In genomic region chrX:150834695-150835094, GRCh38 we compare ENCODE assay signal across 28 cellular contexts.
"Had no signal": no experiment of that assay in that cellular context is flagged by ENCODE, and none has a peak within 500 bp of the region (broad histone marks: within the 10 kb centered on the region; RNA-seq: fewer than 3 reads in every experiment).

No MANE protein-coding gene starts in this region.

- H3K4me2 ChIP-seq: neural progenitor cell, smooth muscle cell had no signal

- H3K4me1 Mint-ChIP-seq: mesothelial cell of epicardium; naive B cell; nephron progenitor cell; neural progenitor cell; stimulated activated memory B cell treated with anti-CD40 and anti-IgM and Interleukin-4, amounts not matched to agents 10 μg/mL and 1 μg/mL and 100 μg/mL, for 72 hours had no signal

- H3K9me3 Mint-ChIP-seq: natural killer cell had no signal

- FAIRE-seq: islet of Langerhans had no signal

- H3K27ac ChIP-seq: left ventricle myocardium inferior, neural progenitor cell, neutrophil, right atrium auricular region, tibial nerve, uterus had no signal

- H3K36me3 ChIP-seq: left ventricle myocardium inferior, neural progenitor cell, neutrophil, right atrium auricular region, right lobe of liver, tibial nerve, uterus had no signal

- H3K27ac Mint-ChIP-seq: mesothelial cell of epicardium; naive B cell; natural killer cell; nephron progenitor cell; neural progenitor cell; progenitor cell of endocrine pancreas; stimulated activated memory B cell treated with anti-CD40 and anti-IgM and Interleukin-4, amounts not matched to agents 10 μg/mL and 1 μg/mL and 100 μg/mL, for 72 hours; stimulated activated naive CD8-positive, alpha-beta T cell treated with anti-CD3 and anti-CD28 coated beads, Interleukin-15, amount 100 ng/mL, for 72 hours; type B pancreatic cell had no signal

- H3K9ac ChIP-seq: neural progenitor cell had no signal

- DNase-seq: hypothalamus; immature natural killer cell; left ventricle myocardium inferior; mesendoderm; naive B cell; natural killer cell; nephron progenitor cell; occipital lobe; right lobe of liver; stimulated activated CD4-positive, alpha-beta T cell treated with anti-CD3 and anti-CD28 coated beads, Interleukin-1b, Interleukin-23, amount 100 ng/mL, for 48 hours; stimulated activated CD4-positive, alpha-beta T cell treated with anti-CD3 and anti-CD28 coated beads, Interleukin-2, amount 100 ng/mL, for 48 hours; stimulated activated CD4-positive, alpha-beta T cell treated with anti-CD3 and anti-CD28 coated beads, Interleukin-4, amount 100 ng/mL, for 4 hours; stimulated activated CD8-positive, alpha-beta memory T cell treated with anti-CD3 and anti-CD28 coated beads, Interleukin-4, amount 100 ng/mL, for 48 hours; stimulated activated naive CD4-positive, alpha-beta T cell treated with Interleukin-2 at 50 U/mL for 16 hours; stimulated activated naive CD8-positive, alpha-beta T cell treated with anti-CD3 and anti-CD28 coated beads, Interleukin-15, amount 100 ng/mL, for 72 hours; substantia nigra; uterus had no signal

- H3K36me3 Mint-ChIP-seq: naive B cell, natural killer cell had no signal

- H3K9me3 ChIP-seq: neutrophil, right lobe of liver, tibial nerve, uterus had no signal

- H3K4me3 Mint-ChIP-seq: immature natural killer cell; mesothelial cell of epicardium; naive B cell; natural killer cell; nephron progenitor cell; neural progenitor cell; stimulated activated memory B cell treated with anti-CD40 and anti-IgM and Interleukin-4, amounts not matched to agents 10 μg/mL and 1 μg/mL and 100 μg/mL, for 72 hours; stimulated activated naive CD8-positive, alpha-beta T cell treated with anti-CD3 and anti-CD28 coated beads, Interleukin-15, amount 100 ng/mL, for 72 hours; type B pancreatic cell had no signal

- H3K4me3 ChIP-seq: left ventricle myocardium inferior, lung, neural progenitor cell, right atrium auricular region, right lobe of liver, smooth muscle cell, tibial nerve, uterus had no signal

- ATAC-seq: natural killer cell; right lobe of liver; stimulated activated memory B cell treated with anti-CD40 and anti-IgM and Interleukin-4, amounts not matched to agents 10 μg/mL and 1 μg/mL and 100 μg/mL, for 72 hours; stimulated activated naive CD8-positive, alpha-beta T cell treated with anti-CD3 and anti-CD28 coated beads, Interleukin-15, amount 100 ng/mL, for 72 hours had no signal

- H3K27me3 Mint-ChIP-seq: naive B cell; progenitor cell of endocrine pancreas; stimulated activated memory B cell treated with anti-CD40 and anti-IgM and Interleukin-4, amounts not matched to agents 10 μg/mL and 1 μg/mL and 100 μg/mL, for 72 hours; stimulated activated naive CD8-positive, alpha-beta T cell treated with anti-CD3 and anti-CD28 coated beads, Interleukin-15, amount 100 ng/mL, for 72 hours; type B pancreatic cell had no signal

- H2AFZ ChIP-seq: neural progenitor cell had no signal

- H3K27me3 ChIP-seq: neural progenitor cell, neutrophil, right atrium auricular region, right lobe of liver, tibial nerve, uterus had no signal

- H3K4me1 ChIP-seq: left ventricle myocardium inferior, neural progenitor cell, right atrium auricular region, tibial nerve, uterus had no signal
